18 cellular contexts compared by ENCODE assay signal in the genomic region with DNA sequence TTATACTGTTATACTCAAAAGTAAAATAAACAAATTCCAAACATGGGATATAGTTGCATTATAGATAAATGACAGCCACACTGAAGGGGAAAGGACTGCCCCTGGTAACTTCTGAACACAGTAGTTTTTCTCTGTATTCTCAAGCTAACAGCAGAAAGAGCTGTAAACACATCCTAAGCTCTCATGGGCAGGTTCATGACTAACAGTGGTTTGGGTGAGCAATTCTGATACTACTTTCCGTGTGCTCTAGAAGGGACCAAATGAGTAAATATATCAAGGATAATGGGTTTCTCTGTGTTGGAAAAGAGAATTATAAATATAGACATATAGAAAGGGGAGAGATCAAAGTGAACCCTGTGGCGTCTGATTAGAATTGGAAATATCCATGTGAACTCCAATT. TPM values are rescaled to one million over a fixed set of nuclear protein-coding genes. Genes with fewer than 3 reads are reported as not detected.
A peak's percentile ranks its signal among the peaks of the same experiment; 100 is the strongest.
DNase-seq lines count a peak whose midpoint lies in the region; ATAC-seq and TF ChIP-seq lines count a peak whose summit lies in the region.
"Had no signal": no experiment of that assay in that cellular context is flagged by ENCODE, and none has a peak within 500 bp of the region (broad histone marks: within the 10 kb centered on the region; RNA-seq: fewer than 3 reads in every experiment).

No MANE protein-coding gene starts in this region.

- POLR2A ChIA-PET in RWPE1 (lab: Yijun Ruan, JAX; ENCODE audit: low non-redundant PET) = no interaction called here

- peak overlapping the region; percentile 93 to 96 (median 96) for H3K27ac Mint-ChIP-seq in IgD-negative memory B cell
- H3K27ac Mint-ChIP-seq: activated naive CD8-positive, alpha-beta T cell; stimulated activated naive CD8-positive, alpha-beta T cell treated with anti-CD3 and anti-CD28 coated beads, Interleukin-15, Interleukin-2, amounts not matched to agents 100 ng/mL and 50 ng/mL, for 24 hours had no signal

- ATAC-seq in GM21576 (IDR thresholded peaks at IDR 0.05; ENCODE audit: unreplicated experiment) = no peak
- ATAC-seq: left lobe of liver, upper lobe of right lung had no signal

- DNase-seq in NOMO-1 treated with DMSO at 0.1 percent for 48 hours (lab: John Stamatoyannopoulos, UW; ENCODE audit: unreplicated experiment) (peak; percentile 6), NOMO-1 (lab: John Stamatoyannopoulos, UW; ENCODE audit: unreplicated experiment in 2 of 2) (no peak), iris pigment epithelial cell (ENCODE audit: low read depth) (peak; percentile 53), RWPE1 (ENCODE audit: low spot score) (no peak)
- DNase-seq: mucosa of descending colon; NCI-H2081 treated with DMSO at 0.1 percent for 48 hours; NCI-H510A treated with DMSO at 0.1 percent for 48 hours; retina; stimulated activated CD4-positive, alpha-beta T cell treated with anti-CD3 and anti-CD28 coated beads, Interleukin-15, amount 100 ng/mL, for 24 hours; upper lobe of right lung had no signal

- H3K4me3 Mint-ChIP-seq in IgD-negative memory B cell = peak overlapping the region in 3 of 4 donors; percentile 38 to 88 (median 83)
- H3K4me3 Mint-ChIP-seq: activated naive CD8-positive, alpha-beta T cell; stimulated activated naive CD8-positive, alpha-beta T cell treated with anti-CD3 and anti-CD28 coated beads, Interleukin-15, Interleukin-2, amounts not matched to agents 100 ng/mL and 50 ng/mL, for 24 hours had no signal

- H3K4me1 Mint-ChIP-seq in IgD-negative memory B cell = peaks cover 21 to 38% (median 27%) of the 10 kb centered on the region in 3 donors

- CTCF ChIA-PET in RWPE1 (lab: Yijun Ruan, JAX) = interaction anchor here (0.6 kb wide), 1 partner anchor 26 kb away, joined by 5 read pairs; no protein-coding TSS in a partner anchor

- peaks cover 5% of the 10 kb centered on the region for H3K36me3 Mint-ChIP-seq in IgD-negative memory B cell

- no peak overlapping the region for H3K27ac ChIP-seq in RWPE1
- H3K27ac ChIP-seq: 22Rv1, C4-2B, upper lobe of right lung had no signal

- H3K27me3 Mint-ChIP-seq in IgD-negative memory B cell = no peaks in the 10 kb centered on the region

- peaks cover 2 to 14% (median 10%) of the 10 kb centered on the region in 3 donors for H3K9me3 Mint-ChIP-seq in IgD-negative memory B cell

- TF ChIP-seq CTCF in RWPE1 (conservative IDR thresholded peaks at IDR 0.05; ENCODE audit: low read depth) = no peak

RNA-seq across cellular contexts. Expression of a gene that starts 2.2 kb away (rescaled TPM):
- polyA plus RNA-seq in IgD-negative memory B cell = not detected
- polyA plus RNA-seq: H1 had no signal

RNA-seq across cellular contexts. Expression of a gene that starts 7.5 kb away (rescaled TPM):
- 0.44 TPM for polyA plus RNA-seq in IgD-negative memory B cell

RNA-seq across cellular contexts. Expression of a gene that starts 7.8 kb away (rescaled TPM):
- polyA plus RNA-seq in IgD-negative memory B cell = 68.0 TPM

RNA-seq across cellular contexts. Expression of a gene that starts 13.8 kb away (rescaled TPM):
- polyA plus RNA-seq in IgD-negative memory B cell = not detected

RNA-seq across cellular contexts. Expression of a gene that starts 38.2 kb away (rescaled TPM):
- polyA plus RNA-seq in IgD-negative memory B cell = 0.90 TPM

Comparison
In these comparisons a context has a peak if more than half of its experiments do, and no peak if none do; other contexts are left out.
1. DNase-seq: peak in NOMO-1 treated with DMSO at 0.1 percent for 48 hours (single experiment) and iris pigment epithelial cell (single experiment); none in NOMO-1 (0 of 2) and RWPE1 (single experiment).